In genomic region chr1:110233861-110234260, GRCh38 we compare ENCODE assay signal across 22 cellular contexts. TPM values are rescaled to one million over a fixed set of nuclear protein-coding genes. Genes with fewer than 3 reads are reported as not detected.
A peak's percentile ranks its signal among the peaks of the same experiment; 100 is the strongest.
DNase-seq lines count a peak whose midpoint lies in the region; ATAC-seq and TF ChIP-seq lines count a peak whose summit lies in the region.
"Had no signal": no experiment of that assay in that cellular context is flagged by ENCODE, and none has a peak within 500 bp of the region (broad histone marks: within the 10 kb centered on the region; RNA-seq: fewer than 3 reads in every experiment).

No MANE protein-coding gene starts in this region.

- H3K27me3 Mint-ChIP-seq in activated T-cell treated with anti-CD3 and anti-CD28 coated beads, Interleukin-2, amount 50 U/mL, for 24 hours: no peaks in the 10 kb centered on the region
- no peaks in the 10 kb centered on the region for H3K27me3 Mint-ChIP-seq in activated T-cell treated with anti-CD3 and anti-CD28 coated beads, Interleukin-2, amount 50 U/mL, for 4 hours (ENCODE audit: low read depth)
- H3K27me3 Mint-ChIP-seq: activated naive CD4-positive, alpha-beta T cell treated with anti-CD3 and anti-CD28 coated beads, Interleukin-2, amount 50 U/mL, for 24 hours; IgD-negative memory B cell had no signal

- no peaks in the 10 kb centered on the region for H3K9me3 Mint-ChIP-seq in activated T-cell treated with anti-CD3 and anti-CD28 coated beads, Interleukin-2, amount 50 U/mL, for 24 hours
- no peaks in the 10 kb centered on the region for H3K9me3 Mint-ChIP-seq in activated T-cell treated with anti-CD3 and anti-CD28 coated beads, Interleukin-2, amount 50 U/mL, for 4 hours
- H3K9me3 Mint-ChIP-seq: activated naive CD4-positive, alpha-beta T cell treated with anti-CD3 and anti-CD28 coated beads, Interleukin-2, amount 50 U/mL, for 24 hours; IgD-negative memory B cell had no signal

- H3K36me3 ChIP-seq in osteoblast (ENCODE audit: insufficient read depth, low read length) (no peaks in the 10 kb centered on the region), mucosa of descending colon (ENCODE audit: low read depth) (no peaks in the 10 kb centered on the region)
- H3K36me3 ChIP-seq: right lobe of liver had no signal

- no peaks in the 10 kb centered on the region for H4K20me1 ChIP-seq in osteoblast (ENCODE audit: insufficient read depth, low read length)

- H3K9me3 ChIP-seq in osteoblast (ENCODE audit: low read depth, low read length) (no peaks in the 10 kb centered on the region), mucosa of descending colon (no peaks in the 10 kb centered on the region)
- H3K9me3 ChIP-seq: ascending aorta, right lobe of liver had no signal

- H3K4me3 Mint-ChIP-seq in activated T-cell treated with anti-CD3 and anti-CD28 coated beads, Interleukin-2, amount 50 U/mL, for 24 hours: no peak overlapping the region
- H3K4me3 Mint-ChIP-seq in activated T-cell treated with anti-CD3 and anti-CD28 coated beads, Interleukin-2, amount 50 U/mL, for 4 hours: no peak overlapping the region
- H3K4me3 Mint-ChIP-seq: activated naive CD4-positive, alpha-beta T cell treated with anti-CD3 and anti-CD28 coated beads, Interleukin-2, amount 50 U/mL, for 24 hours; IgD-negative memory B cell had no signal

- TF ChIP-seq CTCF in VCaP (conservative IDR thresholded peaks at IDR 0.05): no peak
- TF ChIP-seq CTCF in osteoblast (IDR thresholded peaks at IDR 0.05; ENCODE audit: extremely low read depth, low read depth, low read length): no peak
- no peak for TF ChIP-seq CTCF in mucosa of descending colon (IDR thresholded peaks at IDR 0.05)

- H3K36me3 Mint-ChIP-seq in activated T-cell treated with anti-CD3 and anti-CD28 coated beads, Interleukin-2, amount 50 U/mL, for 24 hours (ENCODE audit: low read depth): peaks cover 45% of the 10 kb centered on the region
- peaks cover 11% of the 10 kb centered on the region for H3K36me3 Mint-ChIP-seq in activated T-cell treated with anti-CD3 and anti-CD28 coated beads, Interleukin-2, amount 50 U/mL, for 4 hours (ENCODE audit: insufficient read depth)

- H3K4me2 ChIP-seq in osteoblast (ENCODE audit: insufficient read depth, low read length): no peak overlapping the region

- H3K4me1 Mint-ChIP-seq in activated T-cell treated with anti-CD3 and anti-CD28 coated beads, Interleukin-2, amount 50 U/mL, for 24 hours (ENCODE audit: low read depth): peaks cover 51% of the 10 kb centered on the region
- H3K4me1 Mint-ChIP-seq in activated T-cell treated with anti-CD3 and anti-CD28 coated beads, Interleukin-2, amount 50 U/mL, for 4 hours (ENCODE audit: low read depth): peaks cover 29% of the 10 kb centered on the region

- peak overlapping the region; percentile 99 for H3K27ac ChIP-seq in VCaP
- H3K27ac ChIP-seq in osteoblast (ENCODE audit: low read depth, low read length): no peak overlapping the region
- H3K27ac ChIP-seq: ascending aorta, right lobe of liver had no signal

- ATAC-seq in activated T-cell treated with anti-CD3 and anti-CD28 coated beads, Interleukin-2, amount 50 U/mL, for 4 hours: no peak
- ATAC-seq in HG03432 (IDR thresholded peaks at IDR 0.05; ENCODE audit: unreplicated experiment): no peak
- ATAC-seq in mucosa of descending colon: no peak
- ATAC-seq: PC-3, right lobe of liver had no signal

- H3K27me3 ChIP-seq in osteoblast (ENCODE audit: insufficient read depth, low read length): no peaks in the 10 kb centered on the region
- H3K27me3 ChIP-seq: ascending aorta, right lobe of liver had no signal

- H2AFZ ChIP-seq in osteoblast (ENCODE audit: low read length): no peak overlapping the region

- H3K79me2 ChIP-seq in osteoblast (ENCODE audit: insufficient read depth, low read length): no peaks in the 10 kb centered on the region

- no peak for DNase-seq in activated T-cell treated with anti-CD3 and anti-CD28 coated beads, Interleukin-2, amount 50 U/mL, for 24 hours
- DNase-seq in activated T-cell treated with anti-CD3 and anti-CD28 coated beads, Interleukin-2, amount 50 U/mL, for 4 hours: no peak
- DNase-seq in NCI-H2171 (lab: John Stamatoyannopoulos, UW): peak; percentile 79
- peak; percentile 66 for DNase-seq in osteoblast (ENCODE audit: insufficient read length, low spot score, missing footprints)
- no peak for DNase-seq in mucosa of descending colon
- no peak for DNase-seq in SW 1271 (lab: John Stamatoyannopoulos, UW)
- DNase-seq: activated CD4-positive, alpha-beta T cell treated with anti-CD3 and anti-CD28 coated beads, Interleukin-2, amount 50 U/mL, for 1 hour; activated T-cell treated with anti-CD3 and anti-CD28 coated beads, Interleukin-2, amount 50 U/mL, for 1 hour; C1 segment of cervical spinal cord; GF-D8; hypothalamus; NCI-H187 treated with DMSO at 0.1 percent for 48 hours; NCI-H774; PC-3; right lobe of liver; SHP77 treated with DMSO at 0.1 percent for 48 hours; stimulated activated CD4-positive, alpha-beta T cell treated with anti-CD3 and anti-CD28 coated beads, Interleukin-15, amount 100 ng/mL, for 24 hours had no signal

- peaks cover 31% of the 10 kb centered on the region for H3K4me1 ChIP-seq in osteoblast (ENCODE audit: insufficient read depth, low read length)
- no peaks in the 10 kb centered on the region for H3K4me1 ChIP-seq in mucosa of descending colon (ENCODE audit: low read depth)
- H3K4me1 ChIP-seq: ascending aorta, right lobe of liver had no signal

- intact Hi-C loops in mucosa of descending colon (cut with DNase I, micrococcal nuclease): no loop called here

- H3K4me3 ChIP-seq in osteoblast (ENCODE audit: insufficient read depth, low read length) (no peak overlapping the region), mucosa of descending colon (no peak overlapping the region)
- H3K4me3 ChIP-seq: ascending aorta, right lobe of liver had no signal

- peak overlapping the region; percentile 14 for H3K27ac Mint-ChIP-seq in activated T-cell treated with anti-CD3 and anti-CD28 coated beads, Interleukin-2, amount 50 U/mL, for 24 hours

RNA-seq across cellular contexts. Expression of gene KCNC4, which starts 23.7 kb away (rescaled TPM):
- total RNA-seq in activated T-cell treated with anti-CD3 and anti-CD28 coated beads, Interleukin-2, amount 50 U/mL, for 4 hours: 1 to 10 TPM; 6.4 to 8.1 (median 7.9) TPM
- 1.4 and 1.5 TPM in 2 replicates for total RNA-seq in osteoblast
- 10 to 100 TPM in 1 of 3 donors, 1 to 10 TPM in 2; 4.9 to 12.8 (median 8.0) TPM for total RNA-seq in mucosa of descending colon

Comparison
In these comparisons a context has a peak if more than half of its experiments do, and no peak if none do; other contexts are left out.
1. DNase-seq: peak in NCI-H2171 (single experiment) and osteoblast (single experiment); none in activated T-cell treated with anti-CD3 and anti-CD28 coated beads, Interleukin-2, amount 50 U/mL, for 24 hours (single experiment), activated T-cell treated with anti-CD3 and anti-CD28 coated beads, Interleukin-2, amount 50 U/mL, for 4 hours (single experiment), mucosa of descending colon (0 of 3) and SW 1271 (0 of 2).